18 cellular contexts compared by ENCODE assay signal in the genomic region with DNA sequence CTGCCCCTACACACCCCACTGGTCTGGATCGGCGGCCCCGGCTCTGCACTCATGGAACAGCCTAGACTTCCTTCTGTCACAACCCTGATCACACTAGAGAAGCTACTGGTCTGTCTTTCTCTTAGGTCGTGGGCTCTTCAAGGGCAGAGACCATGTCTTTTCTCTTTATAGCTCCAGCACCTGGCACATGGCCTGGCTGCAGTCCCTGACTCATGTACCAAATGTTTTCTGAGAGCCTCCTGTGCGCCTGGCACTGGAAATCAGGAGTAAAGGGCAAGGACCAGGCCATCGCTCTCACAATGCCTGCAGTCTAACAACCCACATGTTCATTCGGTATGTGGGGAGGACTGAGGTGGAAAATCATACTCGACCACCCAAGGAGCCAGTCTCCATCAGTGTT. TPM values are rescaled to one million over a fixed set of nuclear protein-coding genes. Genes with fewer than 3 reads are reported as not detected.
DNase-seq lines count a peak whose midpoint lies in the region; ATAC-seq and TF ChIP-seq lines count a peak whose summit lies in the region.
"Had no signal": no experiment of that assay in that cellular context is flagged by ENCODE, and none has a peak within 500 bp of the region (broad histone marks: within the 10 kb centered on the region; RNA-seq: fewer than 3 reads in every experiment).

No MANE protein-coding gene starts in this region.

- H3K9ac ChIP-seq in PC-3 (ENCODE audit: low read length): no peak overlapping the region

- BruUV-seq in PC-3 (replicated peaks; lab: Mats Ljungman, UMichigan): no TSS peak

- H3K4me3 Mint-ChIP-seq in activated T-cell treated with anti-CD3 and anti-CD28 coated beads, Interleukin-2, amount 50 U/mL, for 72 hours: no peak overlapping the region
- H3K4me3 Mint-ChIP-seq: activated CD4-positive, alpha-beta T cell treated with anti-CD3 and anti-CD28 coated beads for 36 hours; CD8-positive, alpha-beta T cell had no signal

- no peaks in the 10 kb centered on the region for H3K9me3 ChIP-seq in PC-3 (ENCODE audit: low read length)
- H3K9me3 ChIP-seq in neutrophil: no peaks in the 10 kb centered on the region
- H3K9me3 ChIP-seq: esophagus squamous epithelium, thoracic aorta had no signal

- H3K4me1 ChIP-seq in PC-3 (ENCODE audit: insufficient read depth, low read length) (peaks cover 11% of the 10 kb centered on the region), neutrophil (ENCODE audit: control insufficient read depth in 1 of 2, insufficient read depth in 1 of 2, low read depth in 1 of 2, low read length in 1 of 2) (peaks cover 15% of the 10 kb centered on the region in 2 experiments)

- no peaks in the 10 kb centered on the region; the same call in 1 of the 2 replicates for H3K36me3 ChIP-seq in PC-3 (ENCODE audit: low read depth, low read length)
- H3K36me3 ChIP-seq in neutrophil: peaks cover 3% of the 10 kb centered on the region

- H2AFZ ChIP-seq in PC-3 (ENCODE audit: low read length): no peak overlapping the region

- H3K36me3 Mint-ChIP-seq in activated T-cell treated with anti-CD3 and anti-CD28 coated beads, Interleukin-2, amount 50 U/mL, for 72 hours (ENCODE audit: insufficient read depth in 2 of 2): no peaks in the 10 kb centered on the region

- peaks cover 9% of the 10 kb centered on the region for H3K79me2 ChIP-seq in PC-3 (ENCODE audit: low read length)

- peak; percentile 48 for ATAC-seq in PC-3
- peak; percentile 87 for ATAC-seq in Right ventricle myocardium superior (ENCODE audit: poor library complexity)
- no peak for ATAC-seq in activated T-cell treated with anti-CD3 and anti-CD28 coated beads, Interleukin-2, amount 50 U/mL, for 72 hours (replicated peaks in 1 of 2)
- ATAC-seq: activated CD4-positive, alpha-beta T cell treated with anti-CD3 and anti-CD28 coated beads for 36 hours; CD8-positive, alpha-beta T cell had no signal

- H3K9me3 Mint-ChIP-seq in activated T-cell treated with anti-CD3 and anti-CD28 coated beads, Interleukin-2, amount 50 U/mL, for 72 hours: no peaks in the 10 kb centered on the region
- H3K9me3 Mint-ChIP-seq: CD8-positive, alpha-beta T cell had no signal

- peaks cover 3% of the 10 kb centered on the region for H3K4me1 Mint-ChIP-seq in activated T-cell treated with anti-CD3 and anti-CD28 coated beads, Interleukin-2, amount 50 U/mL, for 72 hours (ENCODE audit: low read depth)

- CTCF ChIA-PET in PC-3 (lab: Charles Lee): no interaction called here

- DNase-seq in Daoy (ENCODE audit: low read depth) (peak; percentile 9), PC-3 (peak; percentile 39), Right ventricle myocardium superior (peak; percentile 78), RKO (ENCODE audit: low spot score) (no peak)
- no peak for DNase-seq in stimulated activated CD4-positive, alpha-beta T cell treated with anti-CD3 and anti-CD28 coated beads, Interleukin-2, amount 100 ng/mL, for 48 hours
- no peak for DNase-seq in activated T-cell treated with anti-CD3 and anti-CD28 coated beads, Interleukin-2, amount 50 U/mL, for 72 hours
- DNase-seq: activated CD4-positive, alpha-beta T cell treated with anti-CD3 and anti-CD28 coated beads for 36 hours; activated effector memory CD4-positive, alpha-beta T cell treated with anti-CD3 and anti-CD28 coated beads, Interleukin-2, amount 50 U/mL, for 16 hours; amygdala; caudate nucleus; CD8-positive, alpha-beta T cell; effector CD4-positive, alpha-beta T cell; esophagus squamous epithelium; NCI-H1436; NCI-H69; retina had no signal

- no peaks in the 10 kb centered on the region for H3K27me3 ChIP-seq in PC-3 (ENCODE audit: low read length)
- no peaks in the 10 kb centered on the region for H3K27me3 ChIP-seq in neutrophil
- H3K27me3 ChIP-seq: esophagus squamous epithelium had no signal

- H3K27ac ChIP-seq in PC-3 (ENCODE audit: low read length) (peak overlapping the region; percentile 17; the same call in 1 of the 2 replicates), neutrophil (peak overlapping the region; percentile 64)
- H3K27ac ChIP-seq: esophagus squamous epithelium, thoracic aorta had no signal

- TF ChIP-seq CTCF in PC-3 (conservative IDR thresholded peaks at IDR 0.05; ENCODE audit: low read depth, low read length) (no peak), neutrophil (IDR thresholded peaks at IDR 0.05) (no peak)

- no peaks in the 10 kb centered on the region for H4K20me1 ChIP-seq in PC-3 (ENCODE audit: low read length)

- intact Hi-C loops in PC-3 (cut with micrococcal nuclease) (loop anchor here (10.0 kb wide), 1 partner anchor 56 kb away; no protein-coding TSS in a partner anchor), Right ventricle myocardium superior (cut with DNase I) (loop anchor here (10.0 kb wide), 1 partner anchor 66 kb away; the partner anchor contains the start of genes UQCR10 and ZMAT5)

- POLR2A ChIA-PET in PC-3 (lab: Charles Lee; ENCODE audit: unreplicated experiment): no interaction called here

- no peaks in the 10 kb centered on the region for H3F3A ChIP-seq in PC-3 (ENCODE audit: low read length, unreplicated experiment)

- H3K4me3 ChIP-seq in PC-3 (ENCODE audit: low read length) (no peak overlapping the region), neutrophil (ENCODE audit: low read depth in 1 of 2, low read length in 1 of 2) (no peak overlapping the region)
- H3K4me3 ChIP-seq: esophagus squamous epithelium, thoracic aorta had no signal

- no peak overlapping the region for H3K4me2 ChIP-seq in PC-3 (ENCODE audit: low read length)

- H3K27ac Mint-ChIP-seq in activated T-cell treated with anti-CD3 and anti-CD28 coated beads, Interleukin-2, amount 50 U/mL, for 72 hours: no peak overlapping the region
- H3K27ac Mint-ChIP-seq: activated CD4-positive, alpha-beta T cell treated with anti-CD3 and anti-CD28 coated beads for 36 hours; CD8-positive, alpha-beta T cell had no signal

- H3K9me2 ChIP-seq in PC-3 (replicated peaks; ENCODE audit: low read length): no peaks in the 10 kb centered on the region

- H3K27me3 Mint-ChIP-seq in activated T-cell treated with anti-CD3 and anti-CD28 coated beads, Interleukin-2, amount 50 U/mL, for 72 hours (ENCODE audit: low read depth): no peaks in the 10 kb centered on the region
- H3K27me3 Mint-ChIP-seq: activated CD4-positive, alpha-beta T cell treated with anti-CD3 and anti-CD28 coated beads for 36 hours had no signal

RNA-seq across cellular contexts. Expression of gene ASCC2, which starts 7.5 kb away (rescaled TPM):
- 35.2 and 35.3 TPM in 2 replicates for total RNA-seq in Daoy (2014; rRNA removed; shearing (Covaris generic))
- total RNA-seq in PC-3 (2014; rRNA removed) (37.0 and 49.6 TPM in 2 replicates), Right ventricle myocardium superior (28.5 TPM)
- 10 to 100 TPM; 77.7 to 81.7 TPM for total RNA-seq in activated T-cell treated with anti-CD3 and anti-CD28 coated beads, Interleukin-2, amount 50 U/mL, for 72 hours

RNA-seq across cellular contexts. Expression of gene MTMR3, which starts 52.4 kb away (rescaled TPM):
- 11.8 and 12.2 TPM in 2 replicates for total RNA-seq in Daoy (2014; rRNA removed; shearing (Covaris generic))
- total RNA-seq in PC-3 (2014; rRNA removed) (12.1 and 17.3 TPM in 2 replicates), Right ventricle myocardium superior (29.9 TPM)
- 10 to 100 TPM; 37.8 to 40.7 TPM for total RNA-seq in activated T-cell treated with anti-CD3 and anti-CD28 coated beads, Interleukin-2, amount 50 U/mL, for 72 hours

Comparison
In these comparisons a context has a peak if more than half of its experiments do, and no peak if none do; other contexts are left out.
1. DNase-seq: peak in Daoy (single experiment), PC-3 (single experiment) and Right ventricle myocardium superior (single experiment); none in RKO (single experiment), stimulated activated CD4-positive, alpha-beta T cell treated with anti-CD3 and anti-CD28 coated beads, Interleukin-2, amount 100 ng/mL, for 48 hours (0 of 2) and activated T-cell treated with anti-CD3 and anti-CD28 coated beads, Interleukin-2, amount 50 U/mL, for 72 hours (0 of 2).
2. ATAC-seq: peak in PC-3 (single experiment) and Right ventricle myocardium superior (single experiment); none in activated T-cell treated with anti-CD3 and anti-CD28 coated beads, Interleukin-2, amount 50 U/mL, for 72 hours (0 of 2).